ENCODE assay signal across 38 cellular contexts in the genomic region with DNA sequence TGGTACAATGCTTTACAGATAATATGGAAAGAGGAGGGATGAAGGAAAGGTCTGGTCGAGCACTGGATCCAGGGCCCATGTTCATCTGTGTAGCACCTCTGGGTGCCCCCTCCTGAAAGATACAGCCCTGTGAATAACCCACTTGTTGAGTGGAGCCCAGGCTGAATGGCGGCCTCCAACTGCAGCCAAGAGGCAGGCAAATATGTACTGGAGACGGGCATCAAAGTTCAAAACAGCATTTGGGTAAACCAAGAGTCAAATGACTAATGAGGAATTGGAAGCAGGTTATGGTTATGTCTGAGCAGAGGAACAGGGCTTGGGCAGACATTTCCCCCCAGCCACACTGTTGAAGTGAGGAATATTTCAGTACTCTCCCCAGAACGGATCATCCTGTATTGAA. TPM values are rescaled to one million over a fixed set of nuclear protein-coding genes. Genes with fewer than 3 reads are reported as not detected.
"Had no signal": no experiment of that assay in that cellular context is flagged by ENCODE, and none has a peak within 500 bp of the region (broad histone marks: within the 10 kb centered on the region; RNA-seq: fewer than 3 reads in every experiment).

No MANE protein-coding gene starts in this region.

- ATAC-seq: activated CD8-positive, alpha-beta T cell treated with anti-CD3 and anti-CD28 coated beads for 36 hours; activated naive CD4-positive, alpha-beta T cell treated with anti-CD3 and anti-CD28 coated beads, Interleukin-2, amount 50 U/mL, for 72 hours; activated T-cell treated with anti-CD3 and anti-CD28 coated beads, Interleukin-2, amount 50 U/mL, for 4 hours; activated T-cell treated with anti-CD3 and anti-CD28 coated beads, Interleukin-2, amount 50 U/mL, for 72 hours; activated T-helper 17 cell treated with anti-CD3 and anti-CD28 coated beads, Interleukin-2, amount 50 U/mL, for 72 hours; body of pancreas had no signal

- H3K27me3 ChIP-seq: adrenal gland, body of pancreas, brain microvascular endothelial cell, breast epithelium had no signal

- H3K27ac ChIP-seq: adrenal gland, body of pancreas, brain microvascular endothelial cell, breast epithelium, VCaP had no signal

- H3K9me3 ChIP-seq: adrenal gland, body of pancreas, breast epithelium had no signal

- H3K9me3 Mint-ChIP-seq: activated B cell treated with CpG ODN at 0.5 μM for 24 hours; activated CD4-positive, alpha-beta memory T cell treated with anti-CD3 and anti-CD28 coated beads for 36 hours; activated CD8-positive, alpha-beta T cell treated with anti-CD3 and anti-CD28 coated beads for 36 hours; activated naive CD4-positive, alpha-beta T cell treated with anti-CD3 and anti-CD28 coated beads for 36 hours; activated naive CD4-positive, alpha-beta T cell treated with anti-CD3 and anti-CD28 coated beads, Interleukin-2, amount 50 U/mL, for 72 hours; activated naive CD8-positive, alpha-beta T cell treated with anti-CD3 and anti-CD28 coated beads for 36 hours; activated T-cell treated with anti-CD3 and anti-CD28 coated beads, Interleukin-2, amount 50 U/mL, for 4 hours; activated T-helper 17 cell treated with anti-CD3 and anti-CD28 coated beads, Interleukin-2, amount 50 U/mL, for 72 hours; T-helper 1 cell treated with Interleukin-12 subunit alpha and Interleukin-12 subunit beta and Interleukin-4 antibody, amounts not matched to agents 30 μg/mL and 1 μg/mL, for 36 hours; T-helper 2 cell treated with Interferon-gamma antibody and Interleukin-4, amounts not matched to agents 5 μg/mL and 100 μg/mL, for 36 hours had no signal

- H3K4me1 ChIP-seq: adrenal gland, body of pancreas, breast epithelium had no signal

- H3K4me1 Mint-ChIP-seq: activated B cell treated with CpG ODN at 0.5 μM for 24 hours; activated CD4-positive, alpha-beta T cell treated with anti-CD3 and anti-CD28 coated beads, Interleukin-2, amount 10 ng/mL, durations not matched to agents 24 days and 14 days; activated naive CD8-positive, alpha-beta T cell treated with anti-CD3 and anti-CD28 coated beads for 36 hours; activated T-helper 17 cell treated with anti-CD3 and anti-CD28 coated beads, Interleukin-2, amount 50 U/mL, for 72 hours had no signal

- H3K4me3 Mint-ChIP-seq: activated B cell treated with CpG ODN at 0.5 μM for 24 hours; activated CD4-positive, alpha-beta memory T cell treated with anti-CD3 and anti-CD28 coated beads for 36 hours; activated CD4-positive, alpha-beta T cell treated with anti-CD3 and anti-CD28 coated beads, Interleukin-2, amount 10 ng/mL, durations not matched to agents 24 days and 14 days; activated CD8-positive, alpha-beta T cell treated with anti-CD3 and anti-CD28 coated beads for 36 hours; activated naive CD4-positive, alpha-beta T cell treated with anti-CD3 and anti-CD28 coated beads for 36 hours; activated naive CD8-positive, alpha-beta T cell treated with anti-CD3 and anti-CD28 coated beads for 36 hours; activated T-cell treated with anti-CD3 and anti-CD28 coated beads, Interleukin-2, amount 50 U/mL, for 4 hours; activated T-cell treated with anti-CD3 and anti-CD28 coated beads, Interleukin-2, amount 50 U/mL, for 72 hours; activated T-helper 1 cell treated with anti-CD3 and anti-CD28 coated beads, Interleukin-12 subunit alpha, Interleukin-12 subunit beta, Interleukin-2, Interleukin-4 antibody, amounts not matched to agents 30 ng/mL and 10 ng/mL and 1 ng/mL, durations not matched to agents 14 hours and 24 hours and 36 hours; activated T-helper 17 cell treated with anti-CD3 and anti-CD28 coated beads, Interleukin-2, amount 50 U/mL, for 72 hours; T-helper 1 cell treated with Interleukin-12 subunit alpha and Interleukin-12 subunit beta and Interleukin-4 antibody, amounts not matched to agents 30 μg/mL and 1 μg/mL, for 36 hours; T-helper 2 cell treated with Interferon-gamma antibody and Interleukin-4, amounts not matched to agents 5 μg/mL and 100 μg/mL, for 36 hours had no signal

- DNase-seq: activated B cell treated with CpG ODN at 0.5 μM for 24 hours; activated CD4-positive, alpha-beta memory T cell treated with anti-CD3 and anti-CD28 coated beads for 36 hours; activated CD4-positive, alpha-beta T cell treated with anti-CD3 and anti-CD28 coated beads for 4 hours; activated CD4-positive, alpha-beta T cell treated with anti-CD3 and anti-CD28 coated beads, Interleukin-2, amount 10 ng/mL, durations not matched to agents 24 days and 14 days; activated CD4-positive, alpha-beta T cell treated with anti-CD3 and anti-CD28 coated beads, Interleukin-2, amount 50 U/mL, for 1 hour; activated CD4-positive, alpha-beta T cell treated with anti-CD3 and anti-CD28 coated beads, Interleukin-2, amount 50 U/mL, for 4 hours; activated CD4-positive, CD25-positive, alpha-beta regulatory T cell treated with anti-CD3 and anti-CD28 coated beads, Interleukin-2, amount 50 U/mL, for 72 hours; activated CD8-positive, alpha-beta memory T cell treated with anti-CD3 and anti-CD28 coated beads, Interleukin-2, amount 50 U/mL, for 4 hours; activated CD8-positive, alpha-beta T cell treated with anti-CD3 and anti-CD28 coated beads for 36 hours; activated effector memory CD4-positive, alpha-beta T cell treated with anti-CD3 and anti-CD28 coated beads, Interleukin-2, amount 50 U/mL, for 16 hours; activated gamma-delta T cell treated with Interleukin-2 at 50 U/mL for 16 hours; activated naive CD4-positive, alpha-beta T cell; activated naive CD4-positive, alpha-beta T cell treated with anti-CD3 and anti-CD28 coated beads for 36 hours; activated naive CD4-positive, alpha-beta T cell treated with anti-CD3 and anti-CD28 coated beads, Interleukin-2, amount 50 U/mL, for 16 hours; activated naive CD8-positive, alpha-beta T cell treated with anti-CD3 and anti-CD28 coated beads for 36 hours; activated T-cell treated with anti-CD3 and anti-CD28 coated beads for 4 hours; activated T-cell treated with anti-CD3 and anti-CD28 coated beads, Interleukin-2, amount 50 U/mL, for 1 hour; activated T-cell treated with anti-CD3 and anti-CD28 coated beads, Interleukin-2, amount 50 U/mL, for 4 hours; activated T-cell treated with anti-CD3 and anti-CD28 coated beads, Interleukin-2, amount 50 U/mL, for 72 hours; adrenal gland; amniotic stem cell; aorta; body of pancreas; brain microvascular endothelial cell; central memory CD4-positive, alpha-beta T cell; T-helper 1 cell; T-helper 2 cell; T-helper 9 cell had no signal

- H3K36me3 Mint-ChIP-seq: activated CD4-positive, alpha-beta memory T cell treated with anti-CD3 and anti-CD28 coated beads for 36 hours; activated naive CD4-positive, alpha-beta T cell treated with anti-CD3 and anti-CD28 coated beads, Interleukin-2, amount 50 U/mL, for 72 hours; activated naive CD8-positive, alpha-beta T cell treated with anti-CD3 and anti-CD28 coated beads for 36 hours had no signal

- H3K27me3 Mint-ChIP-seq: activated B cell treated with CpG ODN at 0.5 μM for 24 hours; activated CD4-positive, alpha-beta memory T cell treated with anti-CD3 and anti-CD28 coated beads for 36 hours; activated CD4-positive, alpha-beta T cell treated with anti-CD3 and anti-CD28 coated beads, Interleukin-2, amount 10 ng/mL, durations not matched to agents 24 days and 14 days; activated naive CD8-positive, alpha-beta T cell treated with anti-CD3 and anti-CD28 coated beads for 36 hours had no signal

- H3K4me3 ChIP-seq: adrenal gland, body of pancreas, breast epithelium had no signal

- H3K36me3 ChIP-seq: adrenal gland, brain microvascular endothelial cell, breast epithelium had no signal

- H3K27ac Mint-ChIP-seq: activated B cell treated with CpG ODN at 0.5 μM for 24 hours; activated CD4-positive, alpha-beta memory T cell treated with anti-CD3 and anti-CD28 coated beads for 36 hours; activated CD4-positive, alpha-beta T cell treated with anti-CD3 and anti-CD28 coated beads, Interleukin-2, amount 10 ng/mL, durations not matched to agents 24 days and 14 days; activated CD8-positive, alpha-beta T cell treated with anti-CD3 and anti-CD28 coated beads for 36 hours; activated naive CD4-positive, alpha-beta T cell treated with anti-CD3 and anti-CD28 coated beads for 36 hours; activated naive CD4-positive, alpha-beta T cell treated with anti-CD3 and anti-CD28 coated beads, Interleukin-2, amount 50 U/mL, for 72 hours; activated naive CD8-positive, alpha-beta T cell treated with anti-CD3 and anti-CD28 coated beads for 36 hours; activated T-cell treated with anti-CD3 and anti-CD28 coated beads, Interleukin-2, amount 50 U/mL, for 72 hours; activated T-helper 1 cell treated with anti-CD3 and anti-CD28 coated beads, Interleukin-12 subunit alpha, Interleukin-12 subunit beta, Interleukin-2, Interleukin-4 antibody, amounts not matched to agents 30 ng/mL and 10 ng/mL and 1 ng/mL, durations not matched to agents 14 hours and 24 hours and 36 hours; activated T-helper 17 cell treated with anti-CD3 and anti-CD28 coated beads, Interleukin-2, amount 50 U/mL, for 72 hours; T-helper 1 cell treated with Interleukin-12 subunit alpha and Interleukin-12 subunit beta and Interleukin-4 antibody, amounts not matched to agents 30 μg/mL and 1 μg/mL, for 36 hours; T-helper 2 cell treated with Interferon-gamma antibody and Interleukin-4, amounts not matched to agents 5 μg/mL and 100 μg/mL, for 36 hours had no signal

RNA-seq across cellular contexts. Expression of gene C9, which starts 1.1 kb away (rescaled TPM):
- total RNA-seq: activated B cell treated with CpG ODN at 0.5 μM for 24 hours; activated CD4-positive, alpha-beta memory T cell treated with anti-CD3 and anti-CD28 coated beads for 36 hours; activated CD4-positive, alpha-beta T cell treated with anti-CD3 and anti-CD28 coated beads, Interleukin-2, amount 10 ng/mL, durations not matched to agents 24 days and 14 days; activated CD8-positive, alpha-beta memory T cell treated with anti-CD3 and anti-CD28 coated beads for 36 hours; activated CD8-positive, alpha-beta T cell treated with anti-CD3 and anti-CD28 coated beads for 36 hours; activated naive CD4-positive, alpha-beta T cell treated with anti-CD3 and anti-CD28 coated beads for 36 hours; activated naive CD4-positive, alpha-beta T cell treated with anti-CD3 and anti-CD28 coated beads, Interleukin-2, amount 50 U/mL, for 72 hours; activated naive CD8-positive, alpha-beta T cell treated with anti-CD3 and anti-CD28 coated beads for 36 hours; activated T-cell treated with anti-CD3 and anti-CD28 coated beads, Interleukin-2, amount 50 U/mL, for 72 hours; activated T-helper 1 cell treated with anti-CD3 and anti-CD28 coated beads, Interleukin-12 subunit alpha, Interleukin-12 subunit beta, Interleukin-2, Interleukin-4 antibody, amounts not matched to agents 30 ng/mL and 10 ng/mL and 1 ng/mL, durations not matched to agents 14 hours and 24 hours and 36 hours; activated T-helper 17 cell treated with anti-CD3 and anti-CD28 coated beads, Interleukin-2, amount 50 U/mL, for 72 hours; body of pancreas; cardiac septum; cerebellum had no signal
